ENCODE assay signal across 8 cellular contexts in genomic region chr6:195861-196360, GRCh38.
DNase-seq lines count a peak whose midpoint lies in the region; ATAC-seq, FAIRE-seq and TF ChIP-seq lines count a peak whose summit lies in the region.

No MANE protein-coding gene starts in this region.

- FAIRE-seq in HTR-8/SVneo (lab: Jason Lieb, UNC) = no peak

- no peaks in the 10 kb centered on the region for H3K36me3 Mint-ChIP-seq in activated T-helper 2 cell treated with anti-CD3 and anti-CD28 coated beads, Interferon-gamma antibody, Interleukin-2, Interleukin-4, amounts not matched to agents 10 μg/mL and 5 μg/mL and 100 μg/mL, durations not matched to agents 14 hours and 24 hours and 36 hours (ENCODE audit: low read depth)

- H3K4me1 Mint-ChIP-seq in activated T-helper 2 cell treated with anti-CD3 and anti-CD28 coated beads, Interferon-gamma antibody, Interleukin-2, Interleukin-4, amounts not matched to agents 10 μg/mL and 5 μg/mL and 100 μg/mL, durations not matched to agents 14 hours and 24 hours and 36 hours (ENCODE audit: low read depth) = peaks cover 45% of the 10 kb centered on the region

- ATAC-seq in GM19328 (IDR thresholded peaks at IDR 0.05; ENCODE audit: unreplicated experiment) (no peak), GM21515 (IDR thresholded peaks at IDR 0.05; ENCODE audit: unreplicated experiment) (no peak)

- H3K9me3 ChIP-seq in right atrium auricular region = no peaks in the 10 kb centered on the region

- H3K4me1 ChIP-seq in right atrium auricular region = peaks cover 0 to 15% of the 10 kb centered on the region in 2 donors

- H3K9me3 Mint-ChIP-seq in activated T-helper 2 cell treated with anti-CD3 and anti-CD28 coated beads, Interferon-gamma antibody, Interleukin-2, Interleukin-4, amounts not matched to agents 10 μg/mL and 5 μg/mL and 100 μg/mL, durations not matched to agents 14 hours and 24 hours and 36 hours = no peaks in the 10 kb centered on the region

- H3K27ac ChIP-seq in right atrium auricular region = peak overlapping the region; percentile 31 to 34

- DNase-seq in M059J (ENCODE audit: low read depth) (peak; percentile 29), right atrium auricular region (ENCODE audit: low spot score) (peak; percentile 63), dermis blood vessel endothelial cell (no peak), HTR-8/SVneo (ENCODE audit: insufficient read length, low spot score) (no peak)
- peak; percentile 39 for DNase-seq in activated T-helper 2 cell treated with anti-CD3 and anti-CD28 coated beads, Interferon-gamma antibody, Interleukin-2, Interleukin-4, amounts not matched to agents 10 μg/mL and 5 μg/mL and 100 μg/mL, durations not matched to agents 14 hours and 24 hours and 36 hours (ENCODE audit: low spot score)
- DNase-seq in stimulated activated CD8-positive, alpha-beta memory T cell treated with anti-CD3 and anti-CD28 coated beads, Interleukin-15, amount 100 ng/mL, for 4 hours (ENCODE audit: low read depth in 2 of 2) = peak; percentile 31 to 59

- H3K4me3 Mint-ChIP-seq in activated T-helper 2 cell treated with anti-CD3 and anti-CD28 coated beads, Interferon-gamma antibody, Interleukin-2, Interleukin-4, amounts not matched to agents 10 μg/mL and 5 μg/mL and 100 μg/mL, durations not matched to agents 14 hours and 24 hours and 36 hours (ENCODE audit: low read depth) = no peak overlapping the region

- no peak for TF ChIP-seq CTCF in right atrium auricular region (IDR thresholded peaks at IDR 0.05)

- H3K27me3 Mint-ChIP-seq in activated T-helper 2 cell treated with anti-CD3 and anti-CD28 coated beads, Interferon-gamma antibody, Interleukin-2, Interleukin-4, amounts not matched to agents 10 μg/mL and 5 μg/mL and 100 μg/mL, durations not matched to agents 14 hours and 24 hours and 36 hours (ENCODE audit: low read depth) = peaks cover 3% of the 10 kb centered on the region

- no peaks in the 10 kb centered on the region for H3K36me3 ChIP-seq in right atrium auricular region

- no peaks in the 10 kb centered on the region for H3K27me3 ChIP-seq in right atrium auricular region

- peak overlapping the region; percentile 17 for H3K27ac Mint-ChIP-seq in activated T-helper 2 cell treated with anti-CD3 and anti-CD28 coated beads, Interferon-gamma antibody, Interleukin-2, Interleukin-4, amounts not matched to agents 10 μg/mL and 5 μg/mL and 100 μg/mL, durations not matched to agents 14 hours and 24 hours and 36 hours

- intact Hi-C loops in activated T-helper 2 cell treated with anti-CD3 and anti-CD28 coated beads, Interferon-gamma antibody, Interleukin-2, Interleukin-4, amounts not matched to agents 10 μg/mL and 5 μg/mL and 100 μg/mL, durations not matched to agents 14 hours and 24 hours and 36 hours (cut with micrococcal nuclease) = loop anchor here (1.0 kb wide), 3 partner anchors 13 to 40 kb away; no protein-coding TSS in a partner anchor

- H3K4me3 ChIP-seq in right atrium auricular region = no peak overlapping the region

Comparison
In these comparisons a context has a peak if more than half of its experiments do, and no peak if none do; other contexts are left out.
1. DNase-seq: peak in M059J (single experiment), activated T-helper 2 cell treated with anti-CD3 and anti-CD28 coated beads, Interferon-gamma antibody, Interleukin-2, Interleukin-4, amounts not matched to agents 10 μg/mL and 5 μg/mL and 100 μg/mL, durations not matched to agents 14 hours and 24 hours and 36 hours (single experiment), right atrium auricular region (single experiment) and stimulated activated CD8-positive, alpha-beta memory T cell treated with anti-CD3 and anti-CD28 coated beads, Interleukin-15, amount 100 ng/mL, for 4 hours (2 of 2); none in dermis blood vessel endothelial cell (single experiment) and HTR-8/SVneo (single experiment).